ENCODE assay signal across 8 cellular contexts in the genomic region with DNA sequence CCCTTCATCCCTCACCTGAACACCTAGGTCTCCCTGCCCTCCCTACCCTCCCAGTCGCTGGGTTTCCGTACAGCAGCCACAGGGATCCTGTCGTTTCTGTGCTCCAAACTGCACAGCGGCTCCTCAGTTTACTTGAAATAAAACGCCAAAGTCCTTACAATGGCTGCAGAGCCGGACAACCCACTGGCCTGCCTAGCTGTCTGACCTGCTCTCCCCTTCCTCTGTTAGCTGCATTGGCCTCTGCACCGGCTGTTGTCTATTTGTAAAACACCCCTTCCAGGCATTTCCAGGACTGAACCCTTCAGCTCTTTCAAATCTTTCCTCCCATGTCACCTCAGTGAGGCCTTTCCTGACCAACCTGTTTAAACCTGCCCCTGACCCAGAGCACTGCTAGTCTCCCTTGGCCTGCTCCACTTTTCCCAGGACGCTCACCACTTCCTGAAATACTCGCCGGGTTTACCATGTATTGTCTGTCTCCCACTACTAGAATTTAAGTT. TPM values are rescaled to one million over a fixed set of nuclear protein-coding genes. Genes with fewer than 3 reads are reported as not detected.
DNase-seq lines count a peak whose midpoint lies in the region; ATAC-seq and TF ChIP-seq lines count a peak whose summit lies in the region.

No MANE protein-coding gene starts in this region.

- no peaks in the 10 kb centered on the region for H3K27me3 Mint-ChIP-seq in T-helper 2 cell treated with Interferon-gamma antibody and Interleukin-4, amounts not matched to agents 5 μg/mL and 100 μg/mL, for 36 hours (ENCODE audit: low read depth)

- H3K4me1 ChIP-seq in left lung (peaks cover 46 to 64% of the 10 kb centered on the region in 2 donors), thoracic aorta (ENCODE audit: control insufficient read depth in 1 of 2, low read depth in 2 of 2) (peaks cover 32 to 40% of the 10 kb centered on the region in 2 donors)

- H3K36me3 ChIP-seq in left lung (peaks cover 0 to 17% of the 10 kb centered on the region in 2 donors), thoracic aorta (no peaks in the 10 kb centered on the region)

- H3K9me3 ChIP-seq in left lung = no peaks in the 10 kb centered on the region
- H3K9me3 ChIP-seq in thoracic aorta = no peaks in the 10 kb centered on the region

- H3K27ac ChIP-seq in left lung (peak overlapping the region; percentile 98 to 100), thoracic aorta (peak overlapping the region; percentile 91 to 94)

- peak overlapping the region; percentile 86 for H3K4me3 Mint-ChIP-seq in T-helper 2 cell treated with Interferon-gamma antibody and Interleukin-4, amounts not matched to agents 5 μg/mL and 100 μg/mL, for 36 hours

- H3K36me3 Mint-ChIP-seq in T-helper 2 cell treated with Interferon-gamma antibody and Interleukin-4, amounts not matched to agents 5 μg/mL and 100 μg/mL, for 36 hours (ENCODE audit: low read depth) = peaks cover 27% of the 10 kb centered on the region

- no peak for TF ChIP-seq CTCF in left lung (IDR thresholded peaks at IDR 0.05)
- no peak for TF ChIP-seq CTCF in thoracic aorta (IDR thresholded peaks at IDR 0.05)

- intact Hi-C loops in left lung (cut with DNase I) = no loop called here

- no peak for DNase-seq in T-helper 2 cell treated with Interferon-gamma antibody and Interleukin-4, amounts not matched to agents 5 μg/mL and 100 μg/mL, for 36 hours (ENCODE audit: low spot score)
- no peak for DNase-seq in T-helper 2 cell
- DNase-seq in activated CD8-positive, alpha-beta memory T cell treated with anti-CD3 and anti-CD28 coated beads, Interleukin-2, amount 50 U/mL, for 48 hours = peak; percentile 52
- DNase-seq in left lung = peak in 1 of 2 donors; percentile 34
- no peak for DNase-seq in thoracic aorta (ENCODE audit: low spot score)
- no peak for DNase-seq in NCI-H2227 (lab: John Stamatoyannopoulos, UW; ENCODE audit: unreplicated experiment)

- H3K27ac Mint-ChIP-seq in T-helper 2 cell treated with Interferon-gamma antibody and Interleukin-4, amounts not matched to agents 5 μg/mL and 100 μg/mL, for 36 hours = peak overlapping the region; percentile 91

- no peaks in the 10 kb centered on the region for H3K27me3 ChIP-seq in left lung
- no peaks in the 10 kb centered on the region for H3K27me3 ChIP-seq in thoracic aorta (replicated peaks; ENCODE audit: insufficient read depth)

- peaks cover 59% of the 10 kb centered on the region for H3K4me1 Mint-ChIP-seq in T-helper 2 cell treated with Interferon-gamma antibody and Interleukin-4, amounts not matched to agents 5 μg/mL and 100 μg/mL, for 36 hours (ENCODE audit: low read depth)

- no peaks in the 10 kb centered on the region for H3K9me3 Mint-ChIP-seq in T-helper 2 cell treated with Interferon-gamma antibody and Interleukin-4, amounts not matched to agents 5 μg/mL and 100 μg/mL, for 36 hours

- H3K4me3 ChIP-seq in left lung (peak overlapping the region in 1 of 2 donors; percentile 99), thoracic aorta (peak overlapping the region; percentile 91)

- ATAC-seq in left lung (no peak), thoracic aorta (ENCODE audit: insufficient number of reproducible peaks, low FRiP score, low read depth) (no peak), GM21528 (IDR thresholded peaks at IDR 0.05; ENCODE audit: low FRiP score, unreplicated experiment) (no peak), HG03135 (IDR thresholded peaks at IDR 0.05; ENCODE audit: unreplicated experiment) (no peak)

RNA-seq across cellular contexts. Expression of a gene that starts 9.1 kb away (rescaled TPM):
- total RNA-seq in left lung (100 to 1,000 TPM; 160 to 263 TPM), thoracic aorta (100 to 1,000 TPM; 226 to 244 TPM)

RNA-seq across cellular contexts. Expression of a gene that starts 49.4 kb away (rescaled TPM):
- total RNA-seq in left lung (10 to 100 TPM; 21.4 to 22.1 TPM), thoracic aorta (10 to 100 TPM; 12.2 to 19.0 TPM)
